In the genomic region with DNA sequence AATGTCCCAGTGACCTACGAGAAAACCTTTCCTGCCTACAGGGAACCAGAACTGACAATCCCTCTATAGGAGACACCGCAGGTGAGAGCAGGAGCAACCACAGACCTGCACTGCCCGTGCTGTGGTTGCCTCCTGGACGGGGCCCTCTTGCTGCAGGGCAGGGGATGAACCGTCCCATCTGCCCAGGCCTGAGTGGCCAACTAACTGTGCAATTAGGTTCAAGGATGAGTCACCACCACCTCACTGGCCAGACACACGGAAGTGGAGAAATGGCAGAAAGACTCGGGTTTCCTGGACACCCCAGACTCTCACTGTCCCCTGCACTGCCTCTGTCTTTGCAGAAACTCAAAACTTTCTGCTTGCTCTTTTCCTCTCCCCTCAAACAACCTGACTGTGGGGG, we compare ENCODE assay signal across 16 cellular contexts. TPM values are rescaled to one million over a fixed set of nuclear protein-coding genes. Genes with fewer than 3 reads are reported as not detected.
DNase-seq lines count a peak whose midpoint lies in the region; ATAC-seq, FAIRE-seq and TF ChIP-seq lines count a peak whose summit lies in the region.
"Had no signal": no experiment of that assay in that cellular context is flagged by ENCODE, and none has a peak within 500 bp of the region (broad histone marks: within the 10 kb centered on the region; RNA-seq: fewer than 3 reads in every experiment).

No MANE protein-coding gene starts in this region.

- H3K4me2 ChIP-seq in HepG2 (ENCODE audit: low read depth, low read length): peak overlapping the region; percentile 29
- peak overlapping the region; percentile 45 for H3K4me2 ChIP-seq in PC-9

- TF ChIP-seq POLR2A in HepG2 (IDR thresholded peaks at IDR 0.05; ENCODE audit: insufficient read depth in 1 of 2, low read depth in 2 of 2, low read length in 2 of 2): no peak
- no peak for TF ChIP-seq POLR2A in right lobe of liver (IDR thresholded peaks at IDR 0.05)

- no peak for TF ChIP-seq EP300 in HepG2 (IDR thresholded peaks at IDR 0.05; ENCODE audit: low read depth in 2 of 2, low read length in 2 of 2)
- no peak for TF ChIP-seq EP300 in HepG2 (CRISPR knock-in tag; IDR thresholded peaks at IDR 0.05; ENCODE audit: borderline replicate concordance)

- H3K36me3 ChIP-seq in HepG2 (replicated peaks in 1 of 2; ENCODE audit: control insufficient read depth in 1 of 2, insufficient read depth in 2 of 2, low read length in 2 of 2) (no peaks in the 10 kb centered on the region), right lobe of liver (no peaks in the 10 kb centered on the region), PC-9 (ENCODE audit: low read depth) (no peaks in the 10 kb centered on the region)
- H3K36me3 ChIP-seq: colonic mucosa, left ventricle myocardium inferior had no signal

- no peak overlapping the region for H3K9ac ChIP-seq in HepG2 (ENCODE audit: insufficient read depth, low read depth, low read length)

- no peak for TF ChIP-seq RAD21 in HepG2 (CRISPR knock-in tag; IDR thresholded peaks at IDR 0.05)

- no peaks in the 10 kb centered on the region for H4K20me1 ChIP-seq in HepG2 (ENCODE audit: insufficient read depth, low read length)
- no peaks in the 10 kb centered on the region for H4K20me1 ChIP-seq in PC-9 (ENCODE audit: insufficient read depth)

- ATAC-seq in HepG2 (peak; percentile 80), right lobe of liver (no peak)
- ATAC-seq: activated naive CD4-positive, alpha-beta T cell treated with anti-CD3 and anti-CD28 coated beads, Interleukin-2, amount 50 U/mL, for 72 hours; stimulated activated naive CD8-positive, alpha-beta T cell treated with anti-CD3 and anti-CD28 coated beads, Interleukin-15, amount 100 ng/mL, for 72 hours had no signal

- FAIRE-seq in HepG2 (lab: Jason Lieb, UNC): no peak

- no peak overlapping the region for H2AFZ ChIP-seq in HepG2 (ENCODE audit: low read length)
- H2AFZ ChIP-seq in PC-9: peak overlapping the region; percentile 75

- no peak overlapping the region for H3K27ac ChIP-seq in HepG2 (ENCODE audit: extremely low read length, insufficient read depth, low read length)
- no peak overlapping the region for H3K27ac ChIP-seq in right lobe of liver
- H3K27ac ChIP-seq in PC-9: no peak overlapping the region
- H3K27ac ChIP-seq: colonic mucosa, left ventricle myocardium inferior had no signal

- no peaks in the 10 kb centered on the region for H3K9me3 ChIP-seq in HepG2 (ENCODE audit: low read length)
- H3K9me3 ChIP-seq in right lobe of liver: no peaks in the 10 kb centered on the region
- H3K9me3 ChIP-seq in PC-9 (ENCODE audit: insufficient read depth, low read depth): no peaks in the 10 kb centered on the region
- H3K9me3 ChIP-seq: colonic mucosa, left ventricle myocardium inferior had no signal

- in situ Hi-C loops in HepG2 (cut with HindIII; ENCODE audit: extremely low pct_ligation_motif_present, low pct_unique_long_range_greater_than_20kb) (no loop called here), KBM-7 (cut with MboI; ENCODE audit: low pct_unique_long_range_greater_than_20kb, low sequenced_read_pairs) (no loop called here)

- no peaks in the 10 kb centered on the region for H3K9me2 ChIP-seq in PC-9 (ENCODE audit: insufficient read depth)

- DNase-seq in HepG2 (ENCODE audit: low spot score) (peak; percentile 17), right lobe of liver (no peak), PC-9 (peak; percentile 72 to 77), epithelial cell of esophagus (ENCODE audit: low read depth) (peak; percentile 71), DMS 273 treated with DMSO at 0.1 percent for 48 hours (lab: John Stamatoyannopoulos, UW) (no peak), cerebellum (ENCODE audit: low spot score) (no peak), NCI-H2171 treated with DMSO at 0.1 percent for 48 hours (lab: John Stamatoyannopoulos, UW) (no peak), KBM-7 (no peak)
- DNase-seq: activated CD4-positive, alpha-beta T cell treated with anti-CD3 and anti-CD28 coated beads, Interleukin-2, amount 50 U/mL, for 4 hours; colonic mucosa; DMS79; left ventricle myocardium inferior; NCI-H2081 treated with DMSO at 0.1 percent for 48 hours; occipital lobe; stimulated activated naive CD8-positive, alpha-beta T cell treated with anti-CD3 and anti-CD28 coated beads, Interleukin-15, amount 100 ng/mL, for 72 hours had no signal

- BruUV-seq in HepG2 (replicated peaks; lab: Mats Ljungman, UMichigan) (no TSS peak), PC-9 (replicated peaks; lab: Mats Ljungman, UMichigan) (no TSS peak)

- H3K27me3 ChIP-seq in HepG2 (ENCODE audit: control insufficient read depth in 1 of 2, insufficient read depth in 2 of 2, low read length in 2 of 2): peaks cover 1 to 3% of the 10 kb centered on the region in 2 experiments; a peak in 2 of 5 replicates
- no peaks in the 10 kb centered on the region for H3K27me3 ChIP-seq in right lobe of liver
- H3K27me3 ChIP-seq in PC-9 (ENCODE audit: insufficient read depth, low read depth): no peaks in the 10 kb centered on the region
- H3K27me3 ChIP-seq: colonic mucosa had no signal

- no peaks in the 10 kb centered on the region for H3K79me2 ChIP-seq in HepG2 (ENCODE audit: insufficient read depth, low read length)
- no peaks in the 10 kb centered on the region for H3K79me2 ChIP-seq in PC-9 (ENCODE audit: low read depth)

- H3K4me3 ChIP-seq in HepG2 (replicated peaks in 1 of 3; ENCODE audit: insufficient read depth in 1 of 3, low read depth in 2 of 3, low read length in 3 of 3): no peak overlapping the region
- no peak overlapping the region for H3K4me3 ChIP-seq in right lobe of liver
- H3K4me3 ChIP-seq in PC-9: no peak overlapping the region
- H3K4me3 ChIP-seq in epithelial cell of esophagus (ENCODE audit: low read length): no peak overlapping the region
- H3K4me3 ChIP-seq: colonic mucosa, left ventricle myocardium inferior had no signal

- H3F3A ChIP-seq in PC-9 (ENCODE audit: insufficient read depth, low read depth): no peaks in the 10 kb centered on the region

- POLR2A ChIA-PET in HepG2 (lab: Yijun Ruan, JAX) (no interaction called here), PC-9 (lab: Charles Lee; ENCODE audit: unreplicated experiment) (no interaction called here)

- intact Hi-C loops in HepG2 (cut with micrococcal nuclease; ENCODE audit: unreplicated experiment) (no loop called here), right lobe of liver (cut with DNase I) (no loop called here), PC-9 (cut with micrococcal nuclease; ENCODE audit: unreplicated experiment) (no loop called here)

- 13% methylated on average over 7 of the region's 7 CpGs for WGBS in HepG2 (ENCODE audit: low lambda C conversion rate)
- WGBS in right lobe of liver (ENCODE audit: insufficient coverage, low coverage, low lambda C conversion rate, missing lambda C conversion rate): 59% methylated on average over 5 of the region's 7 CpGs

- TF ChIP-seq CTCF in HepG2 (CRISPR knock-in tag; IDR thresholded peaks at IDR 0.05) (no peak), right lobe of liver (IDR thresholded peaks at IDR 0.05) (no peak), PC-9 (conservative IDR thresholded peaks at IDR 0.05) (no peak; the same call in 1 of the 2 replicates), epithelial cell of esophagus (IDR thresholded peaks at IDR 0.05; ENCODE audit: insufficient read depth, low read depth, low read length, missing control alignments) (no peak)

- CTCF ChIA-PET in HepG2 (lab: Yijun Ruan, JAX; ENCODE audit: low intra/inter-chr PET ratio, low total read pairs) (no interaction called here), PC-9 (lab: Charles Lee) (interaction anchor here (0.6 kb wide), 1 partner anchor 405 kb away, joined by 3 read pairs; no protein-coding TSS in a partner anchor)

- peaks cover 14% of the 10 kb centered on the region; the same call in 1 of the 2 replicates for H3K4me1 ChIP-seq in HepG2 (ENCODE audit: insufficient read depth, low read length)
- H3K4me1 ChIP-seq in right lobe of liver: no peaks in the 10 kb centered on the region
- H3K4me1 ChIP-seq in PC-9 (replicated peaks; ENCODE audit: insufficient read depth): peaks cover 10% of the 10 kb centered on the region
- H3K4me1 ChIP-seq: colonic mucosa, left ventricle myocardium inferior had no signal

TF ChIP-seq in HepG2, 621 proteins besides CTCF, POLR2A, EP300 and RAD21 (continues in another document):
- no peak for TF ChIP-seq ZNF83 (CRISPR knock-in tag; IDR thresholded peaks at IDR 0.05; ENCODE audit: borderline replicate concordance)
- TF ChIP-seq ZNF703 (CRISPR knock-in tag; IDR thresholded peaks at IDR 0.05; ENCODE audit: borderline replicate concordance): no peak
- no peak for TF ChIP-seq MIXL1 (CRISPR knock-in tag; IDR thresholded peaks at IDR 0.05)
- peak; percentile 91 for TF ChIP-seq FOSL2 (CRISPR knock-in tag; IDR thresholded peaks at IDR 0.05)
- peak; percentile 40; the same call in 1 of the 2 replicates for TF ChIP-seq ZNF644 (CRISPR knock-in tag; IDR thresholded peaks at IDR 0.05; ENCODE audit: low read depth)
- TF ChIP-seq ZNF660 (CRISPR knock-in tag; IDR thresholded peaks at IDR 0.05; ENCODE audit: borderline replicate concordance, low read depth): no peak
- TF ChIP-seq GABPB1 (CRISPR knock-in tag; IDR thresholded peaks at IDR 0.05): peak; percentile 40

RNA-seq across cellular contexts. Expression of a gene that starts 13.8 kb away (rescaled TPM):
- total RNA-seq in HepG2 (2016; rRNA removed; fragmentation: Illumina TruSeq; extraction: Trizol) (0.15 and 0.29 TPM in 2 replicates), right lobe of liver (1 to 10 TPM in 1 of 6 experiments, under 1 TPM in 1, not detected in 4; 0.20 to 2.0 TPM), PC-9 (2021) (0.38 and 0.50 TPM in 2 replicates), cerebellum (not detected)
- total RNA-seq in HepG2 (2016; cell fraction: cytosol; rRNA removed; fragmentation: Illumina TruSeq; extraction: Trizol; ENCODE audit: low read depth): 0.18 TPM in 1 of 2 replicates, not detected in the other
- 0.37 TPM in 1 of 2 replicates, not detected in the other for total RNA-seq in HepG2 (2016; cell fraction: insoluble cytoplasmic fraction; rRNA removed; fragmentation: Illumina TruSeq; extraction: Trizol)
- total RNA-seq in HepG2 (2016; cell fraction: membrane; rRNA removed; fragmentation: Illumina TruSeq; extraction: Trizol): not detected in 2 replicates
- 0.31 TPM in 1 of 2 replicates, not detected in the other for total RNA-seq in HepG2 (2016; cell fraction: nucleus; rRNA removed; fragmentation: Illumina TruSeq; extraction: Trizol)
- polyA plus RNA-seq in HepG2 (2011; rRNA removed): 0.30 and 0.80 TPM in 2 replicates
- polyA plus RNA-seq in HepG2 (2011; cell fraction: cytosol; rRNA removed): 1.1 and 1.6 TPM in 2 replicates
- polyA plus RNA-seq in HepG2 (2011; cell fraction: nucleus; rRNA removed): 0.26 and 0.35 TPM in 2 replicates
- polyA plus RNA-seq in HepG2 (2012): 0.38 TPM in 1 of 2 replicates, not detected in the other
- polyA plus RNA-seq in HepG2 (2016; cell fraction: cytosol; fragmentation: Illumina TruSeq; extraction: Trizol; ENCODE audit: low read depth): not detected in 2 replicates
- not detected in 2 replicates for polyA plus RNA-seq in HepG2 (2016; cell fraction: insoluble cytoplasmic fraction; fragmentation: Illumina TruSeq; extraction: Trizol; ENCODE audit: low read depth)
- polyA plus RNA-seq in HepG2 (2016; cell fraction: membrane; fragmentation: Illumina TruSeq; extraction: Trizol; ENCODE audit: low read depth): not detected in 2 replicates
- polyA plus RNA-seq in HepG2 (2016; cell fraction: nucleus; fragmentation: Illumina TruSeq; extraction: Trizol; ENCODE audit: insufficient read depth, low read depth): 0.49 TPM in 1 of 2 replicates, not detected in the other
- polyA minus RNA-seq in HepG2 (2011; rRNA and poly(A)+ RNA removed; ENCODE audit: low replicate concordance): 0.28 TPM in 1 of 2 replicates, not detected in the other
- polyA minus RNA-seq in HepG2 (2011; cell fraction: cytosol; rRNA and poly(A)+ RNA removed): not detected in 2 replicates
- polyA minus RNA-seq in HepG2 (2011; cell fraction: nucleus; rRNA and poly(A)+ RNA removed): not detected in 2 replicates
- total RNA-seq: left ventricle myocardium inferior, occipital lobe had no signal

Comparison
In these comparisons a context has a peak if more than half of its experiments do, and no peak if none do; other contexts are left out.
1. DNase-seq: peak in HepG2 (single experiment), PC-9 (2 of 2) and epithelial cell of esophagus (single experiment); none in right lobe of liver (0 of 3), DMS 273 treated with DMSO at 0.1 percent for 48 hours (single experiment), cerebellum (single experiment), NCI-H2171 treated with DMSO at 0.1 percent for 48 hours (single experiment) and KBM-7 (single experiment).